In the genomic region with DNA sequence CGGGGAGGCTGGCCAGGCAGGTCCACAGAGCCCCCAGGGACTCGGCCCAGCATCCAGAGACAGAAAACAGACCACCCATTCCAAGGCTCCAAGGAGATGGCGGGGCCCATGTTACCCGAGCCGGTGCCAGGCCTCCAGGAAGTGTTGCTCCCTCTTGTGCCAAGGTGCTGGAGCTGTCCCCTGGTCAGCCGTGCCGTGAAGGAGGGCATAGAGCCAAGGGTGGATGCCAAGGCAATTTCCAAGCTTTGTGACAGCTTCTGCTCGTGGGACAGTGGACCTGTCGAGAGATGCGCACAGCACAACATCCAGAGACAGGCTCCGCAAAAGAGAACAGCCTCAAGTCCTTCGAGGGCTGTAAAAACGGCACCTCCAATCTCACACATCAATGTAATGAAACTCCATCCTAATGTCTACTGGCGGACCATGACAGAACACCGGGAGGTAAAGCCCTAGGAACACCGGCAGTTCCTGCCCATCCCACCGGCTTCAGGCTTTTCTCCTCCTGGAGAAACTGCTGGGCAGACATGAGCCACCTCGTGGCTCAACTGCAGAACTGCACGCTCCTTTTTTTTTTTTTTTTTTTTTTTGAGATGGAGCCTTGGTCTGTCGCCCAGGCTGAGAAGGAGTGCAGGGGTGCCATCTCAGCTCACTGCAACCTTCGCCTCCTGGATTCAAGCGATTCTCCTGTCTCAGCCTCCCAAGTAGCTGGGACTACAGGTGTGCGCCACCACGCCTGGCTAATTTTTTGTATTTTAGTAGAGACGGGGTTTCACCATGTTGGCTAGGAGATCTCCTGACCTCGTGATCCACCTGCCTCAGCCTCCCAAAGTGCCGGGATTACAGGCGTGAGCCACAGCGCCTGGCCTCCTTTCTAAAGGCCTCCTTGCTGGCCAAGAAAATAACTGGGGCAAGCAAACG, we compare ENCODE assay signal across 1 cellular context.
TF ChIP-seq lines count a peak whose summit lies in the region.

No MANE protein-coding gene starts in this region.

TF ChIP-seq in HepG2, 621 proteins besides CTCF, POLR2A, EP300 and RAD21 (continued from another document and continues in another):
- TF ChIP-seq SNAPC4 (CRISPR knock-in tag; IDR thresholded peaks at IDR 0.05), result no peak
- 0 out of 2 replicates have a peak, but pooled peaks have one; percentile 21 for TF ChIP-seq ETV5 (CRISPR knock-in tag; IDR thresholded peaks at IDR 0.05; ENCODE audit: borderline replicate concordance)
- no peak for TF ChIP-seq ZNF430 (CRISPR knock-in tag; IDR thresholded peaks at IDR 0.05)
- no peak for TF ChIP-seq PAF1 (CRISPR knock-in tag; IDR thresholded peaks at IDR 0.05)
- TF ChIP-seq KDM1A (CRISPR knock-in tag; IDR thresholded peaks at IDR 0.05), result no peak
- TF ChIP-seq SKI (IDR thresholded peaks at IDR 0.05; ENCODE audit: partially characterized antibody), result no peak
- no peak for TF ChIP-seq CHCHD3 (CRISPR knock-in tag; IDR thresholded peaks at IDR 0.05)
- no peak for TF ChIP-seq ZKSCAN8 (CRISPR knock-in tag; IDR thresholded peaks at IDR 0.05; ENCODE audit: borderline replicate concordance)
- no peak for TF ChIP-seq ZNF10 (CRISPR knock-in tag; IDR thresholded peaks at IDR 0.05; ENCODE audit: borderline replicate concordance, low read depth)
- no peak for TF ChIP-seq ZNF605 (CRISPR knock-in tag; IDR thresholded peaks at IDR 0.05)
- TF ChIP-seq CC2D1A (CRISPR knock-in tag; IDR thresholded peaks at IDR 0.05), result no peak
- TF ChIP-seq, protein P1, sequence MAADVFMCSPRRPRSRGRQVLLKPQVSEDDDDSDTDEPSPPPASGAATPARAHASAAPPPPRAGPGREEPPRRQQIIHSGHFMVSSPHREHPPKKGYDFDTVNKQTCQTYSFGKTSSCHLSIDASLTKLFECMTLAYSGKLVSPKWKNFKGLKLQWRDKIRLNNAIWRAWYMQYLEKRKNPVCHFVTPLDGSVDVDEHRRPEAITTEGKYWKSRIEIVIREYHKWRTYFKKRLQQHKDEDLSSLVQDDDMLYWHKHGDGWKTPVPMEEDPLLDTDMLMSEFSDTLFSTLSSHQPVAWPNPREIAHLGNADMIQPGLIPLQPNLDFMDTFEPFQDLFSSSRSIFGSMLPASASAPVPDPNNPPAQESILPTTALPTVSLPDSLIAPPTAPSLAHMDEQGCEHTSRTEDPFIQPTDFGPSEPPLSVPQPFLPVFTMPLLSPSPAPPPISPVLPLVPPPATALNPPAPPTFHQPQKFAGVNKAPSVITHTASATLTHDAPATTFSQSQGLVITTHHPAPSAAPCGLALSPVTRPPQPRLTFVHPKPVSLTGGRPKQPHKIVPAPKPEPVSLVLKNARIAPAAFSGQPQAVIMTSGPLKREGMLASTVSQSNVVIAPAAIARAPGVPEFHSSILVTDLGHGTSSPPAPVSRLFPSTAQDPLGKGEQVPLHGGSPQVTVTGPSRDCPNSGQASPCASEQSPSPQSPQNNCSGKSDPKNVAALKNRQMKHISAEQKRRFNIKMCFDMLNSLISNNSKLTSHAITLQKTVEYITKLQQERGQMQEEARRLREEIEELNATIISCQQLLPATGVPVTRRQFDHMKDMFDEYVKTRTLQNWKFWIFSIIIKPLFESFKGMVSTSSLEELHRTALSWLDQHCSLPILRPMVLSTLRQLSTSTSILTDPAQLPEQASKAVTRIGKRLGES (CRISPR knock-in tag; IDR thresholded peaks at IDR 0.05; ENCODE audit: borderline replicate concordance), result no peak
- TF ChIP-seq ZNF746 (CRISPR knock-in tag; IDR thresholded peaks at IDR 0.05), result no peak
- no peak for TF ChIP-seq NFYB (CRISPR knock-in tag; IDR thresholded peaks at IDR 0.05)
- no peak for TF ChIP-seq BCL6 (CRISPR knock-in tag; IDR thresholded peaks at IDR 0.05)
- TF ChIP-seq TBP (CRISPR knock-in tag; IDR thresholded peaks at IDR 0.05), result no peak
- peak; percentile 50; the same call in 1 of the 2 replicates for TF ChIP-seq GATAD2A (CRISPR knock-in tag; IDR thresholded peaks at IDR 0.05)
- no peak for TF ChIP-seq ELK4 (CRISPR knock-in tag; IDR thresholded peaks at IDR 0.05; ENCODE audit: borderline replicate concordance)
- no peak for TF ChIP-seq DMTF1 (CRISPR knock-in tag; IDR thresholded peaks at IDR 0.05)
- peak; percentile 26; the same call in 1 of the 2 replicates for TF ChIP-seq SAP130 (CRISPR knock-in tag; IDR thresholded peaks at IDR 0.05; ENCODE audit: low read depth)
- TF ChIP-seq ZNF256 (CRISPR knock-in tag; conservative IDR thresholded peaks at IDR 0.05), result no peak
- peak; percentile 67; the same call in 1 of the 2 replicates for TF ChIP-seq MTA1 (CRISPR knock-in tag; IDR thresholded peaks at IDR 0.05; ENCODE audit: borderline replicate concordance)
- TF ChIP-seq ZNF788 (CRISPR knock-in tag; IDR thresholded peaks at IDR 0.05; ENCODE audit: borderline replicate concordance), result peak; percentile 59; the same call in 1 of the 2 replicates
- TF ChIP-seq MBNL3 (CRISPR knock-in tag; conservative IDR thresholded peaks at IDR 0.05), result no peak
- no peak for TF ChIP-seq CEBPG (CRISPR knock-in tag; IDR thresholded peaks at IDR 0.05)
- TF ChIP-seq, protein P2, sequence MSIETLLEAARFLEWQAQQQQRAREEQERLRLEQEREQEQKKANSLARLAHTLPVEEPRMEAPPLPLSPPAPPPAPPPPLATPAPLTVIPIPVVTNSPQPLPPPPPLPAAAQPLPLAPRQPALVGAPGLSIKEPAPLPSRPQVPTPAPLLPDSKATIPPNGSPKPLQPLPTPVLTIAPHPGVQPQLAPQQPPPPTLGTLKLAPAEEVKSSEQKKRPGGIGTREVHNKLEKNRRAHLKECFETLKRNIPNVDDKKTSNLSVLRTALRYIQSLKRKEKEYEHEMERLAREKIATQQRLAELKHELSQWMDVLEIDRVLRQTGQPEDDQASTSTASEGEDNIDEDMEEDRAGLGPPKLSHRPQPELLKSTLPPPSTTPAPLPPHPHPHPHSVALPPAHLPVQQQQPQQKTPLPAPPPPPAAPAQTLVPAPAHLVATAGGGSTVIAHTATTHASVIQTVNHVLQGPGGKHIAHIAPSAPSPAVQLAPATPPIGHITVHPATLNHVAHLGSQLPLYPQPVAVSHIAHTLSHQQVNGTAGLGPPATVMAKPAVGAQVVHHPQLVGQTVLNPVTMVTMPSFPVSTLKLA (IDR thresholded peaks at IDR 0.05), result no peak
- TF ChIP-seq, protein P3, sequence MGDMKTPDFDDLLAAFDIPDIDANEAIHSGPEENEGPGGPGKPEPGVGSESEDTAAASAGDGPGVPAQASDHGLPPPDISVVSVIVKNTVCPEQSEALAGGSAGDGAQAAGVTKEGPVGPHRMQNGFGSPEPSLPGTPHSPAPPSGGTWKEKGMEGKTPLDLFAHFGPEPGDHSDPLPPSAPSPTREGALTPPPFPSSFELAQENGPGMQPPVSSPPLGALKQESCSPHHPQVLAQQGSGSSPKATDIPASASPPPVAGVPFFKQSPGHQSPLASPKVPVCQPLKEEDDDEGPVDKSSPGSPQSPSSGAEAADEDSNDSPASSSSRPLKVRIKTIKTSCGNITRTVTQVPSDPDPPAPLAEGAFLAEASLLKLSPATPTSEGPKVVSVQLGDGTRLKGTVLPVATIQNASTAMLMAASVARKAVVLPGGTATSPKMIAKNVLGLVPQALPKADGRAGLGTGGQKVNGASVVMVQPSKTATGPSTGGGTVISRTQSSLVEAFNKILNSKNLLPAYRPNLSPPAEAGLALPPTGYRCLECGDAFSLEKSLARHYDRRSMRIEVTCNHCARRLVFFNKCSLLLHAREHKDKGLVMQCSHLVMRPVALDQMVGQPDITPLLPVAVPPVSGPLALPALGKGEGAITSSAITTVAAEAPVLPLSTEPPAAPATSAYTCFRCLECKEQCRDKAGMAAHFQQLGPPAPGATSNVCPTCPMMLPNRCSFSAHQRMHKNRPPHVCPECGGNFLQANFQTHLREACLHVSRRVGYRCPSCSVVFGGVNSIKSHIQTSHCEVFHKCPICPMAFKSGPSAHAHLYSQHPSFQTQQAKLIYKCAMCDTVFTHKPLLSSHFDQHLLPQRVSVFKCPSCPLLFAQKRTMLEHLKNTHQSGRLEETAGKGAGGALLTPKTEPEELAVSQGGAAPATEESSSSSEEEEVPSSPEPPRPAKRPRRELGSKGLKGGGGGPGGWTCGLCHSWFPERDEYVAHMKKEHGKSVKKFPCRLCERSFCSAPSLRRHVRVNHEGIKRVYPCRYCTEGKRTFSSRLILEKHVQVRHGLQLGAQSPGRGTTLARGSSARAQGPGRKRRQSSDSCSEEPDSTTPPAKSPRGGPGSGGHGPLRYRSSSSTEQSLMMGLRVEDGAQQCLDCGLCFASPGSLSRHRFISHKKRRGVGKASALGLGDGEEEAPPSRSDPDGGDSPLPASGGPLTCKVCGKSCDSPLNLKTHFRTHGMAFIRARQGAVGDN (CRISPR knock-in tag; IDR thresholded peaks at IDR 0.05), result peak; percentile 53
- no peak for TF ChIP-seq KLF15 (CRISPR knock-in tag; IDR thresholded peaks at IDR 0.05; ENCODE audit: borderline replicate concordance)
- no peak for TF ChIP-seq ZNF841 (CRISPR knock-in tag; IDR thresholded peaks at IDR 0.05; ENCODE audit: borderline replicate concordance)
- TF ChIP-seq WIZ (CRISPR knock-in tag; IDR thresholded peaks at IDR 0.05), result no peak
- no peak; the same call in 1 of the 2 replicates for TF ChIP-seq PITX1 (CRISPR knock-in tag; IDR thresholded peaks at IDR 0.05)
- TF ChIP-seq ZNF720 (CRISPR knock-in tag; IDR thresholded peaks at IDR 0.05), result no peak
- TF ChIP-seq ERF (CRISPR knock-in tag; IDR thresholded peaks at IDR 0.05), result 0 out of 2 replicates have a peak, but pooled peaks have one; percentile 22
- no peak for TF ChIP-seq CENPX (CRISPR knock-in tag; IDR thresholded peaks at IDR 0.05)
- no peak for TF ChIP-seq BATF2 (CRISPR knock-in tag; IDR thresholded peaks at IDR 0.05)
- TF ChIP-seq HBP1 (CRISPR knock-in tag; IDR thresholded peaks at IDR 0.05; ENCODE audit: low read depth), result no peak
- no peak for TF ChIP-seq ZBTB21 (CRISPR knock-in tag; IDR thresholded peaks at IDR 0.05)
- TF ChIP-seq ZNF350 (CRISPR knock-in tag; IDR thresholded peaks at IDR 0.05; ENCODE audit: borderline replicate concordance, low read depth), result peak; percentile 55; the same call in 1 of the 2 replicates
